9 cellular contexts compared by ENCODE assay signal in the genomic region with DNA sequence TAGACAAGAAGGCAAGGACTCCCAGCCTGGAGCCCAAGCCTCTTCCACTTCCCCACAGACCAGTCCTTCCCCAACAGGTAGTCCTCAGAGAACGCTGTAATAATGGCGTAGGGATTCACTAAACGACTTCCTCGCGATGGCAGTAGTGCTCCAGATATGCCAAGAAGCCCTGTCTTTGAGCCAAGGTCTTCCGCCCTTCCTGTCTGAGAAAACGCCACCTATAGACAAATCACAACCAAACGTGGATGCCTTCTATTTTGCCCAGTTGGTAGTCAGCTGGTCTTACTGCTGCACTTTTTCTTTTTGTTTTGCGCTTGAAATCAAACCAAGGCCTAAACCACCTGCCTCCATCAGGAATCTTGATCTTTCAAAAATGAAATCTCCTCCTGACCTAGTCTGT.
DNase-seq lines count a peak whose midpoint lies in the region; ATAC-seq and TF ChIP-seq lines count a peak whose summit lies in the region.
"Had no signal": no experiment of that assay in that cellular context is flagged by ENCODE, and none has a peak within 500 bp of the region (broad histone marks: within the 10 kb centered on the region; RNA-seq: fewer than 3 reads in every experiment).

No MANE protein-coding gene starts in this region.

- H3K36me3 ChIP-seq in heart right ventricle (no peaks in the 10 kb centered on the region), mammary epithelial cell (ENCODE audit: insufficient read depth, low read length) (no peaks in the 10 kb centered on the region)

- in situ Hi-C loops in mammary epithelial cell (cut with MboI; ENCODE audit: low sequenced_read_pairs in 2 of 2): no loop called here

- 82 to 90% methylated on average over 9 of the region's 9 CpGs for WGBS in heart right ventricle, 2 donors
- WGBS in mammary epithelial cell (ENCODE audit: low coverage, missing lambda C conversion rate): 33% methylated on average over 9 of the region's 9 CpGs

- H3K4me1 ChIP-seq in heart right ventricle (peaks cover 0 to 4% (median 0%) of the 10 kb centered on the region in 9 donors), mammary epithelial cell (ENCODE audit: insufficient read depth, low read length) (no peaks in the 10 kb centered on the region)

- H3K27ac ChIP-seq in heart right ventricle (peak overlapping the region in 5 of 10 donors; percentile 10 to 93 (median 86)), mammary epithelial cell (ENCODE audit: insufficient read depth, low read depth, low read length) (peak overlapping the region; percentile 57)

- no peaks in the 10 kb centered on the region for H3K4me1 Mint-ChIP-seq in mesothelial cell of epicardium
- H3K4me1 Mint-ChIP-seq in effector memory CD8-positive, alpha-beta T cell (ENCODE audit: low read depth in 2 of 2): no peaks in the 10 kb centered on the region
- H3K4me1 Mint-ChIP-seq: nephron had no signal

- no peaks in the 10 kb centered on the region for H4K20me1 ChIP-seq in mammary epithelial cell (ENCODE audit: insufficient read depth, low read length)

- no peak overlapping the region for H3K4me3 Mint-ChIP-seq in mesothelial cell of epicardium
- no peak overlapping the region for H3K4me3 Mint-ChIP-seq in effector memory CD8-positive, alpha-beta T cell
- H3K4me3 Mint-ChIP-seq: nephron had no signal

- H3K27ac Mint-ChIP-seq in mesothelial cell of epicardium: no peak overlapping the region
- no peak overlapping the region for H3K27ac Mint-ChIP-seq in effector memory CD8-positive, alpha-beta T cell
- H3K27ac Mint-ChIP-seq: nephron had no signal

- DNase-seq in heart right ventricle (peak in 1 of 2 donors; percentile 8), Right ventricle myocardium superior (no peak), NCI-H1694 (lab: John Stamatoyannopoulos, UW) (peak; percentile 13), mammary epithelial cell (peak; percentile 81), sciatic nerve (ENCODE audit: low spot score) (peak; percentile 83), mesothelial cell of epicardium (ENCODE audit: low spot score in 2 of 2, unreplicated experiment in 2 of 2) (no peak)
- DNase-seq in effector memory CD8-positive, alpha-beta T cell: no peak
- no peak for DNase-seq in activated naive CD4-positive, alpha-beta T cell treated with Interleukin-2 at 50 U/mL for 16 hours

- no peaks in the 10 kb centered on the region for H3K79me2 ChIP-seq in mammary epithelial cell (ENCODE audit: insufficient read depth, low read length)

- CTCF ChIA-PET in mammary epithelial cell (lab: Charles Lee; ENCODE audit: low non-redundant PET): no interaction called here

- H3K27me3 ChIP-seq in heart right ventricle (no peaks in the 10 kb centered on the region), mammary epithelial cell (ENCODE audit: insufficient read depth, low read length) (no peaks in the 10 kb centered on the region)

- intact Hi-C loops in heart right ventricle (cut with DNase I): loop anchor here in 1 of 10 donors (10.0 kb wide), 1 partner anchor 68 kb away; no protein-coding TSS in a partner anchor
- intact Hi-C loops in Right ventricle myocardium superior (cut with DNase I): no loop called here
- intact Hi-C loops in mammary epithelial cell (cut with micrococcal nuclease): loop anchor here (1.0 kb wide), 3 partner anchors 16 to 45 kb away; no protein-coding TSS in a partner anchor
- intact Hi-C loops in sciatic nerve (cut with DNase I): no loop called here

- H3K9ac ChIP-seq in mammary epithelial cell (ENCODE audit: insufficient read depth, low read length): peak overlapping the region; percentile 17

- peaks cover 48% of the 10 kb centered on the region for H3K36me3 Mint-ChIP-seq in mesothelial cell of epicardium
- no peaks in the 10 kb centered on the region for H3K36me3 Mint-ChIP-seq in effector memory CD8-positive, alpha-beta T cell (ENCODE audit: insufficient read depth)

- ATAC-seq in heart right ventricle (peak in 5 of 8 donors; percentile 12 to 95 (median 85)), Right ventricle myocardium superior (ENCODE audit: poor library complexity) (no peak), sciatic nerve (peak; percentile 95)
- ATAC-seq in effector memory CD8-positive, alpha-beta T cell (replicated peaks): no peak

- H3K27me3 Mint-ChIP-seq in mesothelial cell of epicardium (ENCODE audit: low read depth): no peaks in the 10 kb centered on the region
- H3K27me3 Mint-ChIP-seq in effector memory CD8-positive, alpha-beta T cell: no peaks in the 10 kb centered on the region

- dilution Hi-C loops in mammary epithelial cell (cut with HindIII; ENCODE audit: low sequenced_read_pairs): no loop called here

- H3K9me3 Mint-ChIP-seq in mesothelial cell of epicardium: peaks cover 20% of the 10 kb centered on the region
- H3K9me3 Mint-ChIP-seq in effector memory CD8-positive, alpha-beta T cell: no peaks in the 10 kb centered on the region

- H2AFZ ChIP-seq in mammary epithelial cell (ENCODE audit: low read depth, low read length): peak overlapping the region; percentile 95

- peak overlapping the region; percentile 77 for H3K4me2 ChIP-seq in mammary epithelial cell (ENCODE audit: insufficient read depth, low read depth, low read length)

- H3K4me3 ChIP-seq in heart right ventricle (peak overlapping the region in 6 of 10 donors; percentile 14 to 55 (median 33)), mammary epithelial cell (replicated peaks in 1 of 3; ENCODE audit: insufficient read depth in 1 of 3, low read depth in 2 of 3, low read length in 3 of 3) (peak overlapping the region; percentile 54 to 66 (median 57))

- BruUV-seq in mammary epithelial cell (replicated peaks; lab: Mats Ljungman, UMichigan): no TSS peak

- TF ChIP-seq CTCF in heart right ventricle (IDR thresholded peaks at IDR 0.05) (peak in 2 of 9 donors; percentile 43 to 59), mammary epithelial cell (conservative IDR thresholded peaks at IDR 0.05 in 1 of 2, IDR thresholded peaks at IDR 0.05 in 1 of 2; ENCODE audit: extremely low read depth in 1 of 2, insufficient read depth in 1 of 2, low read depth in 1 of 2, low read length in 2 of 2) (peak; percentile 42 to 58), mesothelial cell of epicardium (IDR thresholded peaks at IDR 0.05; ENCODE audit: unreplicated experiment) (no peak)

- peaks cover 0 to under 1% (median 0%) of the 10 kb centered on the region in 11 donors for H3K9me3 ChIP-seq in heart right ventricle
- H3K9me3 ChIP-seq in mammary epithelial cell (replicated peaks; ENCODE audit: insufficient read depth, low read length): no peaks in the 10 kb centered on the region

Comparison
In these comparisons a context has a peak if more than half of its experiments do, and no peak if none do; other contexts are left out.
1. ATAC-seq: peak in heart right ventricle (5 of 8) and sciatic nerve (single experiment); none in Right ventricle myocardium superior (single experiment) and effector memory CD8-positive, alpha-beta T cell (single experiment).
2. DNase-seq: peak in NCI-H1694 (single experiment), mammary epithelial cell (single experiment) and sciatic nerve (single experiment); none in Right ventricle myocardium superior (single experiment), mesothelial cell of epicardium (0 of 2), effector memory CD8-positive, alpha-beta T cell (0 of 3) and activated naive CD4-positive, alpha-beta T cell treated with Interleukin-2 at 50 U/mL for 16 hours (single experiment).